8 cellular contexts compared by ENCODE assay signal in the genomic region with DNA sequence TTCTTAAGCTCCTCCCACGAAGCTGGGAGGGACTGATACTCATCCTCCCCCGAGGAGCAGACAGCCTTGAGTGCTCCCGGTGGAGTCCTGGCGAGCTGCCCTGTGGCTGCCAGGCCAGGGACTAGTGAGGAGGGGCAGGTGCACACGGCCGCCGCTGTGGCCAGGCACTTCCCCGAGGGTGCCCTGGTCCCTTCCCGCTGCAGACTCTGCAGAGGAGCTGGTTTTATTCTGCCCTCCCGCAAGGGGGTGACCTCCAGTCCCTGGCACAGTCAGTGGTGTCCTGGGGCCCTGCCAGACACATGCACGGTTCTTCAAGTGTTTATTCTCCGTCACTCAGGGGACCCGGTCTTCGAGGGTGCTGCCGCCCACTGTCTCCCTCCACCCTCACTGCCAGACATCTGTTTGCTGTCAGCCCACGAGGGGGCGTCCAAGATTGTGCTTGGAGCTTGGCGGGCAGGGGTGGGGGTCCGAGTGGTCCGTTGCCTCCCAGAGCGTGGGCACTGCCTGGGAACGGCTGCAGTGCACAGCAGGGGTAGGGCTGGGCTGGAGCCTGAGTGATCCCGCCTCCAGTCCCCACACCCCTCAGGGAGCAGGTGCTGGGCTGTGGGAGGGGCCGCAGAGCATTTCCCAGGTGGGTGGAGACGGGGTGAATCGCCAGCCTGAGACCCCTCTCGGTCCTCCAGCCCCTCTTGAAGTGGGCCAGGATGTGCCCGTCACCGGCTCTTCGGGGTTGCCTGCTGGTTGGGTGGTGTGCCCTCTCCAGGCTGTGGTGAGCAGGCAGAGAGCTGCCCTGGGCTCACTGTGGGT. TPM values are rescaled to one million over a fixed set of nuclear protein-coding genes. Genes with fewer than 3 reads are reported as not detected.
DNase-seq lines count a peak whose midpoint lies in the region; ATAC-seq and TF ChIP-seq lines count a peak whose summit lies in the region.

No MANE protein-coding gene starts in this region.

- H3K4me1 ChIP-seq in smooth muscle cell (ENCODE audit: low read depth), result peaks cover 11% of the 10 kb centered on the region

- DNase-seq in AG10803 (ENCODE audit: low read depth) (peak; percentile 8), GM20000 (ENCODE audit: low spot score) (peak; percentile 74), NCI-H345 (lab: John Stamatoyannopoulos, UW) (peak; percentile 89), Right ventricle myocardium superior (peak; percentile 74), smooth muscle cell (lab: John Stamatoyannopoulos, UW; ENCODE audit: unreplicated experiment) (no peak), cerebellar cortex (ENCODE audit: low spot score) (no peak), inferior parietal cortex (ENCODE audit: extremely low spot score) (no peak)
- peak; percentile 62 for DNase-seq in activated CD8-positive, alpha-beta T cell treated with anti-CD3 and anti-CD28 coated beads for 36 hours

- 33% methylated on average over 29 of the region's 30 CpGs for WGBS in smooth muscle cell (ENCODE audit: low lambda C conversion rate)

- H3K36me3 Mint-ChIP-seq in activated CD8-positive, alpha-beta T cell treated with anti-CD3 and anti-CD28 coated beads for 36 hours (ENCODE audit: low read depth), result no peaks in the 10 kb centered on the region

- H2AFZ ChIP-seq in smooth muscle cell (ENCODE audit: low read depth), result no peak overlapping the region

- H4K20me1 ChIP-seq in smooth muscle cell (ENCODE audit: low read depth), result no peaks in the 10 kb centered on the region

- H3K4me3 ChIP-seq in AG10803 (ENCODE audit: low read length), result no peak overlapping the region
- H3K4me3 ChIP-seq in smooth muscle cell, result no peak overlapping the region

- H3K4me1 Mint-ChIP-seq in activated CD8-positive, alpha-beta T cell treated with anti-CD3 and anti-CD28 coated beads for 36 hours (ENCODE audit: low read depth), result peaks cover 12% of the 10 kb centered on the region

- POLR2A ChIA-PET in activated CD8-positive, alpha-beta T cell treated with anti-CD3 and anti-CD28 coated beads for 36 hours (lab: Charles Lee), result interaction anchor here (1.0 to 2.2 kb wide), 2 partner anchors 19 to 213 kb away, joined by 3 to 6 read pairs; no protein-coding TSS in a partner anchor

- H3K27me3 ChIP-seq in smooth muscle cell (ENCODE audit: low read depth), result no peaks in the 10 kb centered on the region

- H3F3A ChIP-seq in smooth muscle cell (ENCODE audit: low read depth), result no peaks in the 10 kb centered on the region

- no peak overlapping the region for H3K4me3 Mint-ChIP-seq in activated CD8-positive, alpha-beta T cell treated with anti-CD3 and anti-CD28 coated beads for 36 hours

- CTCF ChIA-PET in activated CD8-positive, alpha-beta T cell treated with anti-CD3 and anti-CD28 coated beads for 36 hours (lab: Charles Lee), result interaction anchor here (0.7 to 2.4 kb wide), 10 partner anchors 21 to 381 kb away, joined by 3 to 14 read pairs (median 4); a partner anchor contains a TSS

- H3K9me3 ChIP-seq in smooth muscle cell (replicated peaks; ENCODE audit: low read depth), result no peaks in the 10 kb centered on the region

- no peak overlapping the region for H3K27ac ChIP-seq in smooth muscle cell (ENCODE audit: low read depth)

- TF ChIP-seq CTCF in AG10803 (conservative IDR thresholded peaks at IDR 0.05; ENCODE audit: low read length) (peak; percentile 30; the same call in 1 of the 2 replicates), GM20000 (IDR thresholded peaks at IDR 0.05; ENCODE audit: extremely low read depth, missing control alignments) (peak; percentile 52), smooth muscle cell (IDR thresholded peaks at IDR 0.05; ENCODE audit: borderline replicate concordance, insufficient read depth, poor library complexity, severe bottlenecking) (peak; percentile 56)
- TF ChIP-seq CTCF in activated CD8-positive, alpha-beta T cell treated with anti-CD3 and anti-CD28 coated beads for 36 hours (IDR thresholded peaks at IDR 0.05), result peak; percentile 35

- H3K27ac Mint-ChIP-seq in activated CD8-positive, alpha-beta T cell treated with anti-CD3 and anti-CD28 coated beads for 36 hours, result no peak overlapping the region

- H3K9ac ChIP-seq in smooth muscle cell (ENCODE audit: low read depth), result no peak overlapping the region

- no peaks in the 10 kb centered on the region for H3K36me3 ChIP-seq in smooth muscle cell (ENCODE audit: low read depth)

- intact Hi-C loops in activated CD8-positive, alpha-beta T cell treated with anti-CD3 and anti-CD28 coated beads for 36 hours (cut with micrococcal nuclease), result no loop called here
- intact Hi-C loops in Right ventricle myocardium superior (cut with DNase I), result no loop called here

- H3K9me3 Mint-ChIP-seq in activated CD8-positive, alpha-beta T cell treated with anti-CD3 and anti-CD28 coated beads for 36 hours, result no peaks in the 10 kb centered on the region

- H3K4me2 ChIP-seq in smooth muscle cell, result no peak overlapping the region

- peak; percentile 14 for ATAC-seq in activated CD8-positive, alpha-beta T cell treated with anti-CD3 and anti-CD28 coated beads for 36 hours
- ATAC-seq in Right ventricle myocardium superior (ENCODE audit: poor library complexity), result peak; percentile 24

- H3K27me3 Mint-ChIP-seq in activated CD8-positive, alpha-beta T cell treated with anti-CD3 and anti-CD28 coated beads for 36 hours, result no peaks in the 10 kb centered on the region

- peaks cover 11% of the 10 kb centered on the region for H3K79me2 ChIP-seq in smooth muscle cell (ENCODE audit: low read depth)

RNA-seq across cellular contexts. Expression of a gene that starts 3.1 kb away (rescaled TPM):
- 1 to 10 TPM; 3.2 to 4.5 TPM for total RNA-seq in activated CD8-positive, alpha-beta T cell treated with anti-CD3 and anti-CD28 coated beads for 36 hours
- total RNA-seq in Right ventricle myocardium superior (15.0 TPM), smooth muscle cell (5.2 and 7.6 TPM in 2 replicates)
- 7.4 and 13.7 TPM in 2 replicates for polyA plus RNA-seq in smooth muscle cell

RNA-seq across cellular contexts. Expression of a gene that starts 17.2 kb away (rescaled TPM):
- not detected for total RNA-seq in activated CD8-positive, alpha-beta T cell treated with anti-CD3 and anti-CD28 coated beads for 36 hours
- total RNA-seq in Right ventricle myocardium superior (not detected), smooth muscle cell (0.27 and 0.40 TPM in 2 replicates)
- polyA plus RNA-seq in smooth muscle cell, result 4.4 TPM in 1 of 2 replicates, not detected in the other

RNA-seq across cellular contexts. Expression of a gene that starts 23.2 kb away (rescaled TPM):
- total RNA-seq in activated CD8-positive, alpha-beta T cell treated with anti-CD3 and anti-CD28 coated beads for 36 hours, result 1,000 to 10,000 TPM; 2,670 to 2,760 TPM
- total RNA-seq in Right ventricle myocardium superior (732 TPM), smooth muscle cell (2,536 and 4,082 TPM in 2 replicates)
- 438 and 495 TPM in 2 replicates for polyA plus RNA-seq in smooth muscle cell

RNA-seq across cellular contexts. Expression of a gene that starts 43.0 kb away (rescaled TPM):
- total RNA-seq in activated CD8-positive, alpha-beta T cell treated with anti-CD3 and anti-CD28 coated beads for 36 hours, result under 1 TPM; 0.25 to 0.76 TPM
- total RNA-seq in Right ventricle myocardium superior (79.6 TPM), smooth muscle cell (27.5 and 30.0 TPM in 2 replicates)
- polyA plus RNA-seq in smooth muscle cell, result 27.6 and 132 TPM in 2 replicates

Comparison
In these comparisons a context has a peak if more than half of its experiments do, and no peak if none do; other contexts are left out.
1. DNase-seq: peak in AG10803 (single experiment), GM20000 (single experiment), NCI-H345 (single experiment), activated CD8-positive, alpha-beta T cell treated with anti-CD3 and anti-CD28 coated beads for 36 hours (single experiment) and Right ventricle myocardium superior (single experiment); none in smooth muscle cell (single experiment), cerebellar cortex (single experiment) and inferior parietal cortex (single experiment).
2. Peak in every context shown above with its lines, with median percentiles within 50 percentile points of each other: CTCF ChIP-seq.